Comparison of ENCODE assay signal across 9 cellular contexts in genomic region chr4:118740869-118741268, GRCh38. TPM values are rescaled to one million over a fixed set of nuclear protein-coding genes. Genes with fewer than 3 reads are reported as not detected.
DNase-seq lines count a peak whose midpoint lies in the region; ATAC-seq and TF ChIP-seq lines count a peak whose summit lies in the region.
"Had no signal": no experiment of that assay in that cellular context is flagged by ENCODE, and none has a peak within 500 bp of the region (broad histone marks: within the 10 kb centered on the region; RNA-seq: fewer than 3 reads in every experiment).

No MANE protein-coding gene starts in this region.

- no peak for DNase-seq in CD4-positive, alpha-beta T cell
- DNase-seq in MM.1S (peak; percentile 33), cerebellar cortex (ENCODE audit: low spot score) (peak; percentile 28)
- DNase-seq in activated CD8-positive, alpha-beta memory T cell treated with anti-CD3 and anti-CD28 coated beads, Interleukin-2, amount 10 ng/mL, durations not matched to agents 7 days and 5 days, result no peak
- no peak for DNase-seq in activated CD4-positive, alpha-beta T cell treated with anti-CD3 and anti-CD28 coated beads, Interleukin-2, amount 50 U/mL, for 1 hour
- DNase-seq: NK-92 treated with Interleukin-12 subunit alpha and Interleukin-12 subunit beta, amount 100 ng/mL, for 24 hours had no signal

- peak; percentile 67 for TF ChIP-seq CTCF in CD4-positive, alpha-beta T cell (IDR thresholded peaks at IDR 0.05)
- peak; percentile 29 for TF ChIP-seq CTCF in MM.1S (IDR thresholded peaks at IDR 0.05; ENCODE audit: low read length)
- TF ChIP-seq CTCF in nephron (IDR thresholded peaks at IDR 0.05; ENCODE audit: unreplicated experiment in 3 of 3), result peak; percentile 40 to 64 (median 48)

- 0 out of 2 replicates have a peak, but pooled peaks cover 3% of the 10 kb centered on the region for H3F3A ChIP-seq in MM.1S (ENCODE audit: insufficient read depth, low read length)

- peaks cover 11% of the 10 kb centered on the region for H3K36me3 ChIP-seq in MM.1S (replicated peaks; ENCODE audit: insufficient read depth, low read length)

- POLR2A ChIA-PET in CD4-positive, alpha-beta T cell (lab: Charles Lee), result no interaction called here

- ATAC-seq in CD4-positive, alpha-beta T cell (ENCODE audit: poor library complexity), result no peak
- ATAC-seq in HG03159 (IDR thresholded peaks at IDR 0.05; ENCODE audit: unreplicated experiment), result no peak
- no peak for ATAC-seq in activated CD8-positive, alpha-beta memory T cell treated with anti-CD3 and anti-CD28 coated beads, Interleukin-2, amount 10 ng/mL, durations not matched to agents 7 days and 5 days
- ATAC-seq in HG03469 (IDR thresholded peaks at IDR 0.05; ENCODE audit: unreplicated experiment), result no peak

- CTCF ChIA-PET in CD4-positive, alpha-beta T cell (lab: Charles Lee), result interaction anchor here (0.5 kb wide), 1 partner anchor 602 kb away, joined by 3 read pairs; no protein-coding TSS in a partner anchor
- CTCF ChIA-PET in activated CD8-positive, alpha-beta memory T cell treated with anti-CD3 and anti-CD28 coated beads, Interleukin-2, amount 10 ng/mL, durations not matched to agents 7 days and 5 days (lab: Charles Lee), result interaction anchor here (1.0 to 1.2 kb wide), 2 partner anchors 10 to 151 kb away, joined by 5 read pairs; no protein-coding TSS in a partner anchor

- H3K27ac ChIP-seq in CD4-positive, alpha-beta T cell (ENCODE audit: low read depth, low read length), result no peak overlapping the region
- no peak overlapping the region for H3K27ac ChIP-seq in MM.1S (ENCODE audit: low read length)

- no peaks in the 10 kb centered on the region for H3K4me1 ChIP-seq in MM.1S (ENCODE audit: low read length)

- no peaks in the 10 kb centered on the region for H3K9me2 ChIP-seq in MM.1S (replicated peaks; ENCODE audit: insufficient read depth, low read length)

- H3K36me3 Mint-ChIP-seq in CD4-positive, alpha-beta T cell (ENCODE audit: low read depth), result peaks cover 71% of the 10 kb centered on the region
- peaks cover 45% of the 10 kb centered on the region for H3K36me3 Mint-ChIP-seq in nephron (ENCODE audit: low read depth)
- H3K36me3 Mint-ChIP-seq in activated CD8-positive, alpha-beta memory T cell treated with anti-CD3 and anti-CD28 coated beads, Interleukin-2, amount 10 ng/mL, durations not matched to agents 7 days and 5 days, result peaks cover 30% of the 10 kb centered on the region

- no peaks in the 10 kb centered on the region for H3K79me2 ChIP-seq in MM.1S (ENCODE audit: low read length)

- no peaks in the 10 kb centered on the region for H3K4me1 Mint-ChIP-seq in CD4-positive, alpha-beta T cell (ENCODE audit: low read depth)
- H3K4me1 Mint-ChIP-seq in nephron, result peaks cover 43% of the 10 kb centered on the region
- no peaks in the 10 kb centered on the region for H3K4me1 Mint-ChIP-seq in activated CD8-positive, alpha-beta memory T cell treated with anti-CD3 and anti-CD28 coated beads, Interleukin-2, amount 10 ng/mL, durations not matched to agents 7 days and 5 days

- no peak overlapping the region for H3K4me3 ChIP-seq in MM.1S (ENCODE audit: low read length)

- no peaks in the 10 kb centered on the region for H4K20me1 ChIP-seq in MM.1S (ENCODE audit: insufficient read depth, low read length)

- no peak overlapping the region for H3K27ac Mint-ChIP-seq in CD4-positive, alpha-beta T cell
- peak overlapping the region in 2 of 3 experiments; percentile 62 to 80 for H3K27ac Mint-ChIP-seq in nephron
- H3K27ac Mint-ChIP-seq in activated CD8-positive, alpha-beta memory T cell treated with anti-CD3 and anti-CD28 coated beads, Interleukin-2, amount 10 ng/mL, durations not matched to agents 7 days and 5 days, result no peak overlapping the region

- H3K27me3 ChIP-seq in CD4-positive, alpha-beta T cell (ENCODE audit: control insufficient read depth, insufficient read depth, low read length), result no peaks in the 10 kb centered on the region
- no peaks in the 10 kb centered on the region for H3K27me3 ChIP-seq in MM.1S (replicated peaks; ENCODE audit: insufficient read depth, low read length)

- H2AFZ ChIP-seq in MM.1S (ENCODE audit: low read length), result no peak overlapping the region

- H3K4me3 Mint-ChIP-seq in CD4-positive, alpha-beta T cell, result no peak overlapping the region
- no peak overlapping the region for H3K4me3 Mint-ChIP-seq in nephron
- H3K4me3 Mint-ChIP-seq in activated CD8-positive, alpha-beta memory T cell treated with anti-CD3 and anti-CD28 coated beads, Interleukin-2, amount 10 ng/mL, durations not matched to agents 7 days and 5 days, result no peak overlapping the region

- H3K9ac ChIP-seq in MM.1S (ENCODE audit: low read length), result no peak overlapping the region

- intact Hi-C loops in CD4-positive, alpha-beta T cell (cut with DNase I, micrococcal nuclease), result loop anchor here in 1 of 2 experiments (1.0 kb wide), 1 partner anchor 149 kb away; no protein-coding TSS in a partner anchor

- H3K27me3 Mint-ChIP-seq in CD4-positive, alpha-beta T cell, result no peaks in the 10 kb centered on the region
- no peaks in the 10 kb centered on the region for H3K27me3 Mint-ChIP-seq in nephron (ENCODE audit: low read depth)
- no peaks in the 10 kb centered on the region for H3K27me3 Mint-ChIP-seq in activated CD8-positive, alpha-beta memory T cell treated with anti-CD3 and anti-CD28 coated beads, Interleukin-2, amount 10 ng/mL, durations not matched to agents 7 days and 5 days

- no peaks in the 10 kb centered on the region for H3K9me3 Mint-ChIP-seq in CD4-positive, alpha-beta T cell
- H3K9me3 Mint-ChIP-seq in nephron, result no peaks in the 10 kb centered on the region
- H3K9me3 Mint-ChIP-seq in activated CD8-positive, alpha-beta memory T cell treated with anti-CD3 and anti-CD28 coated beads, Interleukin-2, amount 10 ng/mL, durations not matched to agents 7 days and 5 days (ENCODE audit: low read depth), result no peaks in the 10 kb centered on the region

- no peaks in the 10 kb centered on the region for H3K9me3 ChIP-seq in CD4-positive, alpha-beta T cell (ENCODE audit: control insufficient read depth, low read length)
- no peaks in the 10 kb centered on the region for H3K9me3 ChIP-seq in MM.1S (replicated peaks; ENCODE audit: insufficient read depth, low read length)

- no peak overlapping the region for H3K4me2 ChIP-seq in MM.1S (ENCODE audit: low read depth, low read length)

RNA-seq across cellular contexts. Expression of gene METTL14, which starts 55.7 kb away (rescaled TPM):
- total RNA-seq in CD4-positive, alpha-beta T cell, result 10 to 100 TPM; 45.1 to 46.5 TPM
- 10 to 100 TPM; 47.8 to 51.6 TPM for total RNA-seq in activated CD8-positive, alpha-beta memory T cell treated with anti-CD3 and anti-CD28 coated beads, Interleukin-2, amount 10 ng/mL, durations not matched to agents 7 days and 5 days

Comparison
In these comparisons a context has a peak if more than half of its experiments do, and no peak if none do; other contexts are left out.
1. DNase-seq: peak in MM.1S (single experiment) and cerebellar cortex (single experiment); none in CD4-positive, alpha-beta T cell (0 of 10), activated CD8-positive, alpha-beta memory T cell treated with anti-CD3 and anti-CD28 coated beads, Interleukin-2, amount 10 ng/mL, durations not matched to agents 7 days and 5 days (single experiment) and activated CD4-positive, alpha-beta T cell treated with anti-CD3 and anti-CD28 coated beads, Interleukin-2, amount 50 U/mL, for 1 hour (single experiment).
2. H3K27ac Mint-ChIP-seq: peak in nephron (2 of 3); none in CD4-positive, alpha-beta T cell (single experiment) and activated CD8-positive, alpha-beta memory T cell treated with anti-CD3 and anti-CD28 coated beads, Interleukin-2, amount 10 ng/mL, durations not matched to agents 7 days and 5 days (single experiment).
3. Peak in every context shown above with its lines, with median percentiles within 50 percentile points of each other: CTCF ChIP-seq.